ENCODE assay signal across 11 cellular contexts in the genomic region with DNA sequence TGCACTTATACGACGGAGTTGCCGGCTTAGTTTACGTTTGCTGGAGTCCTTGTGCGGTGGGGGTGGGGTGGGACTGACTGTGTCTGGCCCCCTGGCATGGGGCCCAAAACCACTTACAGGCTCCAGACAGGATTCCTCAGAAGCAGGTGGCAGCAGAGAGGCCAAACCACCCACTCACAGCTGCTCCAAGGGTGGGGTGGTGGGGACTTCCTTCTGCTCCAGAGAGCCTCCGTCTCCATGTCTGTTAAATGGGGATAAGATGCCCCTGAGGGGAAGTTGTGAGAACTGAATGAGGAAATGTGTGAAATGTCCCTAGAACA. TPM values are rescaled to one million over a fixed set of nuclear protein-coding genes. Genes with fewer than 3 reads are reported as not detected.
A peak's percentile ranks its signal among the peaks of the same experiment; 100 is the strongest.
DNase-seq lines count a peak whose midpoint lies in the region; ATAC-seq, FAIRE-seq and TF ChIP-seq lines count a peak whose summit lies in the region.
"Had no signal": no experiment of that assay in that cellular context is flagged by ENCODE, and none has a peak within 500 bp of the region (broad histone marks: within the 10 kb centered on the region; RNA-seq: fewer than 3 reads in every experiment).

No MANE protein-coding gene starts in this region.

- no peak for TF ChIP-seq POLR2A in K562 (conservative IDR thresholded peaks at IDR 0.05)

- H3K9me3 ChIP-seq in K562 (replicated peaks; ENCODE audit: control insufficient read depth, insufficient read depth, low read depth, low read length): no peaks in the 10 kb centered on the region
- H3K9me3 ChIP-seq in mesenchymal stem cell (ENCODE audit: control insufficient read depth, low read length): no peaks in the 10 kb centered on the region
- H3K9me3 ChIP-seq in MG63: no peaks in the 10 kb centered on the region
- H3K9me3 ChIP-seq in HAP-1: no peaks in the 10 kb centered on the region
- H3K9me3 ChIP-seq: uterus had no signal

- H3K27me3 ChIP-seq in K562 (ENCODE audit: control insufficient read depth in 2 of 2, insufficient read depth in 2 of 2, low read length in 2 of 2) (peaks cover 10 to 43% of the 10 kb centered on the region in 2 experiments; a peak in 4 of 5 replicates), mesenchymal stem cell (ENCODE audit: control insufficient read depth in 1 of 2, insufficient read depth in 1 of 2, low read length in 2 of 2) (peaks cover 59% of the 10 kb centered on the region in 2 experiments), MG63 (no peaks in the 10 kb centered on the region), HAP-1 (ENCODE audit: low read depth) (peaks cover 20% of the 10 kb centered on the region)
- H3K27me3 ChIP-seq: uterus had no signal

- in situ Hi-C loops in K562 (cut with MboI): no loop called here
- in situ Hi-C loops in HAP-1 (cut with MboI; ENCODE audit: low sequenced_read_pairs): no loop called here

- no peaks in the 10 kb centered on the region for H3K79me1 ChIP-seq in mesenchymal stem cell (replicated peaks; ENCODE audit: low read length, poor library complexity, severe bottlenecking)

- no peak for FAIRE-seq in K562 (lab: Jason Lieb, UNC)

- H2AFZ ChIP-seq in K562 (ENCODE audit: low read depth, low read length) (no peak overlapping the region), mesenchymal stem cell (ENCODE audit: low read depth, low read length) (no peak overlapping the region)

- no peak overlapping the region for H3K23ac ChIP-seq in mesenchymal stem cell (ENCODE audit: low read length in 2 of 2)

- no peak for TF ChIP-seq RAD21 in K562 (CRISPR knock-in tag; conservative IDR thresholded peaks at IDR 0.05 in 1 of 2, IDR thresholded peaks at IDR 0.05 in 1 of 2)

- H3K4me1 ChIP-seq in K562 (replicated peaks in 1 of 2; ENCODE audit: control insufficient read depth in 2 of 2, insufficient read depth in 2 of 2, low read length in 2 of 2) (no peaks in the 10 kb centered on the region), mesenchymal stem cell (ENCODE audit: control insufficient read depth, insufficient read depth, low read depth, low read length) (peaks cover 6% of the 10 kb centered on the region), HAP-1 (no peaks in the 10 kb centered on the region)
- H3K4me1 ChIP-seq: uterus had no signal

- H3K27ac ChIP-seq in K562 (ENCODE audit: extremely low read depth, low read depth, low read length) (no peak overlapping the region), mesenchymal stem cell (ENCODE audit: low read length, poor library complexity, severe bottlenecking) (no peak overlapping the region)
- H3K27ac ChIP-seq: uterus had no signal

- H3K36me3 ChIP-seq in K562 (ENCODE audit: control insufficient read depth, insufficient read depth, low read length) (no peaks in the 10 kb centered on the region), mesenchymal stem cell (ENCODE audit: control insufficient read depth in 1 of 2, insufficient read depth in 2 of 2, low read depth in 1 of 2, low read length in 2 of 2) (no peaks in the 10 kb centered on the region), MG63 (no peaks in the 10 kb centered on the region), HAP-1 (replicated peaks) (no peaks in the 10 kb centered on the region)
- H3K36me3 ChIP-seq: uterus had no signal

- H3K4me3 Mint-ChIP-seq in Calu3 (ENCODE audit: low read depth, unreplicated experiment): no peak overlapping the region
- H3K4me3 Mint-ChIP-seq: activated naive CD8-positive, alpha-beta T cell treated with anti-CD3 and anti-CD28 coated beads for 36 hours; CD8-positive, alpha-beta T cell had no signal

- DNase-seq in Calu3 (peak; percentile 50), NCI-H2029 treated with DMSO at 0.1 percent for 48 hours (lab: John Stamatoyannopoulos, UW) (peak; percentile 87), K562 (ENCODE audit: extremely low read depth in 1 of 4, low spot score in 3 of 4) (peak in 1 of 4 experiments; percentile 2), mesenchymal stem cell (peak; percentile 36), NCI-H146 treated with DMSO at 0.1 percent for 48 hours (lab: John Stamatoyannopoulos, UW; ENCODE audit: unreplicated experiment) (no peak), MG63 (no peak), HAP-1 (ENCODE audit: low spot score in 2 of 2) (no peak)
- DNase-seq: activated naive CD8-positive, alpha-beta T cell treated with anti-CD3 and anti-CD28 coated beads for 36 hours had no signal

- no peak overlapping the region for H4K91ac ChIP-seq in mesenchymal stem cell (ENCODE audit: low read length)

- H2BK15ac ChIP-seq in mesenchymal stem cell (ENCODE audit: low read depth, poor library complexity, severe bottlenecking): no peak overlapping the region

- no peak for TF ChIP-seq EP300 in K562 (IDR thresholded peaks at IDR 0.05; ENCODE audit: low read length)

- H3K9me1 ChIP-seq in K562 (ENCODE audit: control insufficient read depth, insufficient read depth, low read length): peaks cover 2% of the 10 kb centered on the region

- intact Hi-C loops in Calu3 (cut with micrococcal nuclease; ENCODE audit: unreplicated experiment) (no loop called here), K562 (cut with micrococcal nuclease) (no loop called here)

- peaks cover 9% of the 10 kb centered on the region for H3K36me3 Mint-ChIP-seq in Calu3 (ENCODE audit: insufficient read depth, unreplicated experiment)
- H3K36me3 Mint-ChIP-seq: activated naive CD8-positive, alpha-beta T cell treated with anti-CD3 and anti-CD28 coated beads for 36 hours; CD8-positive, alpha-beta T cell had no signal

- H3K9me3 Mint-ChIP-seq in Calu3 (ENCODE audit: low read depth, unreplicated experiment): peaks cover 8% of the 10 kb centered on the region
- H3K9me3 Mint-ChIP-seq: activated naive CD8-positive, alpha-beta T cell treated with anti-CD3 and anti-CD28 coated beads for 36 hours; CD8-positive, alpha-beta T cell had no signal

- no peak overlapping the region for H3K4me2 ChIP-seq in K562 (ENCODE audit: insufficient read depth, low read length)
- H3K4me2 ChIP-seq in mesenchymal stem cell (ENCODE audit: low read length, poor library complexity, severe bottlenecking): no peak overlapping the region

- no peak overlapping the region for H3K4me3 ChIP-seq in K562
- H3K4me3 ChIP-seq in mesenchymal stem cell (ENCODE audit: insufficient read depth in 1 of 2, low read depth in 1 of 2, low read length in 2 of 2): no peak overlapping the region
- H3K4me3 ChIP-seq in MG63: no peak overlapping the region
- no peak overlapping the region for H3K4me3 ChIP-seq in HAP-1
- H3K4me3 ChIP-seq: uterus had no signal

- no peak overlapping the region for H2BK5ac ChIP-seq in mesenchymal stem cell (ENCODE audit: low read depth, low read length, poor library complexity, severe bottlenecking)

- H3K79me2 ChIP-seq in K562 (ENCODE audit: control insufficient read depth, insufficient read depth, low read length): no peaks in the 10 kb centered on the region

- H3K18ac ChIP-seq in mesenchymal stem cell (ENCODE audit: low read depth in 1 of 2, low read length in 2 of 2): no peak overlapping the region

- POLR2A ChIA-PET in K562 (lab: Yijun Ruan, JAX): no interaction called here

- no peak for TF ChIP-seq CTCF in Calu3 (IDR thresholded peaks at IDR 0.05; ENCODE audit: unreplicated experiment)
- TF ChIP-seq CTCF in K562 (IDR thresholded peaks at IDR 0.05 in 2 of 3, conservative IDR thresholded peaks at IDR 0.05 in 1 of 3; ENCODE audit: insufficient read depth in 2 of 3, low read depth in 1 of 3, low read length in 3 of 3): no peak

- no peak overlapping the region for H3K27ac Mint-ChIP-seq in Calu3 (ENCODE audit: unreplicated experiment)
- H3K27ac Mint-ChIP-seq: activated naive CD8-positive, alpha-beta T cell treated with anti-CD3 and anti-CD28 coated beads for 36 hours; CD8-positive, alpha-beta T cell had no signal

- H3K4me1 Mint-ChIP-seq in Calu3 (ENCODE audit: low read depth, unreplicated experiment): peaks cover 8% of the 10 kb centered on the region
- H3K4me1 Mint-ChIP-seq: activated naive CD8-positive, alpha-beta T cell treated with anti-CD3 and anti-CD28 coated beads for 36 hours had no signal

- H3K9ac ChIP-seq in K562 (ENCODE audit: insufficient read depth in 1 of 2, low read depth in 2 of 2, low read length in 2 of 2) (no peak overlapping the region), mesenchymal stem cell (ENCODE audit: low read length) (no peak overlapping the region)

- H2BK120ac ChIP-seq in mesenchymal stem cell (ENCODE audit: low read depth, low read length): no peak overlapping the region

- no peak overlapping the region for H4K8ac ChIP-seq in mesenchymal stem cell (ENCODE audit: low read length)

- WGBS in K562 (ENCODE audit: insufficient coverage, low coverage, missing lambda C conversion rate): 0% methylated on average over 6 of the region's 6 CpGs
- 36% methylated on average over 5 of the region's 6 CpGs for WGBS in mesenchymal stem cell

- ATAC-seq in K562 (no peak), GM19455 (IDR thresholded peaks at IDR 0.05; ENCODE audit: unreplicated experiment) (no peak)
- ATAC-seq: CD8-positive, alpha-beta T cell had no signal

- BruUV-seq in Calu3 (replicated peaks; lab: Mats Ljungman, UMichigan) (no TSS peak), K562 (replicated peaks; lab: Mats Ljungman, UMichigan) (no TSS peak)

- H2BK12ac ChIP-seq in mesenchymal stem cell (ENCODE audit: low read length in 2 of 2): no peak overlapping the region

- peaks cover 7% of the 10 kb centered on the region for H4K20me1 ChIP-seq in K562 (replicated peaks; ENCODE audit: control insufficient read depth, insufficient read depth, low read length)

- H3K4ac ChIP-seq in mesenchymal stem cell (ENCODE audit: low read depth in 1 of 2, low read length in 2 of 2): no peak overlapping the region

- H3K27me3 Mint-ChIP-seq in Calu3 (ENCODE audit: unreplicated experiment): peaks cover 58% of the 10 kb centered on the region

- no peak overlapping the region for H2AK5ac ChIP-seq in mesenchymal stem cell (ENCODE audit: low read length, severe bottlenecking)

- CTCF ChIA-PET in Calu3 (lab: Charles Lee): no interaction called here
- CTCF ChIA-PET in K562 (lab: Yijun Ruan, JAX; ENCODE audit: low intra/inter-chr PET ratio): no interaction called here

- no peak overlapping the region for H3K14ac ChIP-seq in mesenchymal stem cell (ENCODE audit: low read length in 2 of 2)

RNA-seq across cellular contexts. Expression of a gene that starts 36.7 kb away (rescaled TPM):
- total RNA-seq in Calu3 (2022) (not detected in 2 replicates), K562 (2014; rRNA removed) (not detected in 2 replicates), K562 (2014; rRNA removed; fragmentation: Illumina TruSeq; extraction: Trizol) (not detected in 2 replicates), K562 (2015; rRNA removed; fragmentation: Illumina TruSeq; extraction: Trizol) (not detected in 2 replicates), K562 (2021) (not detected in 2 replicates)
- total RNA-seq in K562 (2011; cell fraction: chromatin; rRNA removed; ENCODE audit: low replicate concordance): not detected in 2 replicates
- not detected in 2 replicates for total RNA-seq in K562 (2011; cell fraction: nucleolus; rRNA removed)
- total RNA-seq in K562 (2011; cell fraction: nucleoplasm; rRNA removed): not detected in 2 replicates
- polyA plus RNA-seq in K562 (2011; rRNA removed) (not detected in 2 replicates), K562 (2014; fragmentation: Illumina TruSeq; extraction: Trizol) (not detected in 2 replicates), K562 (2014; fragmentation: Nextera tagmentation; extraction: Ambion mirVana) (not detected), K562 (2014; rRNA removed) (not detected in 2 replicates)
- polyA plus RNA-seq in K562 (2011; cell fraction: cytosol; rRNA removed): not detected in 2 replicates
- polyA plus RNA-seq in K562 (2011; cell fraction: nucleus; rRNA removed): not detected in 2 replicates
- polyA plus RNA-seq in K562 (2012): not detected in 2 replicates
- polyA minus RNA-seq in K562 (2011; rRNA and poly(A)+ RNA removed): not detected in 2 replicates
- polyA minus RNA-seq in K562 (2011; cell fraction: cytosol; rRNA and poly(A)+ RNA removed): not detected in 2 replicates
- polyA minus RNA-seq in K562 (2011; cell fraction: nucleus; rRNA and poly(A)+ RNA removed): not detected in 2 replicates
- polyA plus RNA-seq in mesenchymal stem cell (2013, experiment 1 of 2): not detected
- not detected for polyA plus RNA-seq in mesenchymal stem cell (2013, experiment 2 of 2)
- not detected in 2 replicates for total RNA-seq in MG63 (2014; rRNA removed; shearing (Covaris generic); ENCODE audit: low replicate concordance)
- total RNA-seq: activated naive CD8-positive, alpha-beta T cell treated with anti-CD3 and anti-CD28 coated beads for 36 hours; CD8-positive, alpha-beta T cell; uterus had no signal

Comparison
In these comparisons a context has a peak if more than half of its experiments do, and no peak if none do; other contexts are left out.
1. DNase-seq: peak in Calu3 (single experiment), NCI-H2029 treated with DMSO at 0.1 percent for 48 hours (single experiment) and mesenchymal stem cell (single experiment); none in NCI-H146 treated with DMSO at 0.1 percent for 48 hours (single experiment), MG63 (single experiment) and HAP-1 (0 of 2).